In the genomic region with DNA sequence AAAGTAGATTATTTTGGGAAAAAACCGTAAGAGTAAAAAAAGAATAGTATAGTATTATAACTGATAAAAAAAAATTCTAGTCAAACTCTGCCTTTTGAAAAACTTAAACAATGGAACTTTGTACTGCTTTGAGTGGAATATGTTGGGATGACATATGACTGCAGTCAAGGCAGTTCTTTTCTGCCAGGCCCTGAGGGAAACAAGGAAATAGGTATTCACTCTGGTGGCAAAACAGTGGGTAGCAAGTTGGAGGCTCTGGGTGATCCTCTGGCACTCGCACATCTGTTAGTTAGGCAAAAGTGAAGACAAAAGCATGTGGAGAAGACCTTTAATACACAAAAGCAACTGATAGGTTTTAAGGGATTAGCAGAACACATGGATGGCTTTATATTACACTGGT, we compare ENCODE assay signal across 23 cellular contexts.
"Had no signal": no experiment of that assay in that cellular context is flagged by ENCODE, and none has a peak within 500 bp of the region (broad histone marks: within the 10 kb centered on the region; RNA-seq: fewer than 3 reads in every experiment).

No MANE protein-coding gene starts in this region.

- H3K4me1 ChIP-seq: body of pancreas, colonic mucosa, foreskin keratinocyte, uterus had no signal

- H3K4me3 Mint-ChIP-seq: nephron; T-helper 1 cell treated with Interleukin-12 subunit alpha and Interleukin-12 subunit beta and Interleukin-4 antibody, amounts not matched to agents 30 μg/mL and 1 μg/mL, for 36 hours had no signal

- H3K9me3 ChIP-seq: body of pancreas, colonic mucosa, tibial nerve, uterus had no signal

- H3K27me3 ChIP-seq: body of pancreas, colonic mucosa, foreskin keratinocyte, tibial nerve, uterus had no signal

- H3K36me3 ChIP-seq: colonic mucosa, uterus had no signal

- H3K4me3 ChIP-seq: body of pancreas, colonic mucosa, lung, tibial nerve, uterus had no signal

- H3K9me3 Mint-ChIP-seq: nephron; T-helper 1 cell treated with Interleukin-12 subunit alpha and Interleukin-12 subunit beta and Interleukin-4 antibody, amounts not matched to agents 30 μg/mL and 1 μg/mL, for 36 hours had no signal

- DNase-seq: activated CD4-positive, alpha-beta T cell treated with anti-CD3 and anti-CD28 coated beads for 48 hours; activated naive CD4-positive, alpha-beta T cell treated with Interleukin-2 at 50 U/mL for 16 hours; activated T-cell treated with anti-CD3 and anti-CD28 coated beads for 4 hours; body of pancreas; central memory CD4-positive, alpha-beta T cell; colonic mucosa; foreskin keratinocyte; hypothalamus; kidney; midbrain; nucleus accumbens; posterior cingulate gyrus; retina; stimulated activated CD4-positive, alpha-beta T cell treated with anti-CD3 and anti-CD28 coated beads, Interleukin-12 subunit alpha, Interleukin-12 subunit beta, amount 100 ng/mL, for 4 hours; stimulated activated CD4-positive, alpha-beta T cell treated with anti-CD3 and anti-CD28 coated beads, Interleukin-1b, Interleukin-23, amount 100 ng/mL, for 48 hours; stimulated activated CD8-positive, alpha-beta memory T cell treated with anti-CD3 and anti-CD28 coated beads, Interleukin-4, amount 100 ng/mL, for 48 hours; stimulated activated naive CD4-positive, alpha-beta T cell; uterus had no signal

- H3K27ac ChIP-seq: body of pancreas, colonic mucosa, foreskin keratinocyte, tibial nerve, uterus had no signal

- ATAC-seq: body of pancreas, foreskin keratinocyte, left lobe of liver had no signal
